ENCODE assay signal across 1 cellular context in the genomic region with DNA sequence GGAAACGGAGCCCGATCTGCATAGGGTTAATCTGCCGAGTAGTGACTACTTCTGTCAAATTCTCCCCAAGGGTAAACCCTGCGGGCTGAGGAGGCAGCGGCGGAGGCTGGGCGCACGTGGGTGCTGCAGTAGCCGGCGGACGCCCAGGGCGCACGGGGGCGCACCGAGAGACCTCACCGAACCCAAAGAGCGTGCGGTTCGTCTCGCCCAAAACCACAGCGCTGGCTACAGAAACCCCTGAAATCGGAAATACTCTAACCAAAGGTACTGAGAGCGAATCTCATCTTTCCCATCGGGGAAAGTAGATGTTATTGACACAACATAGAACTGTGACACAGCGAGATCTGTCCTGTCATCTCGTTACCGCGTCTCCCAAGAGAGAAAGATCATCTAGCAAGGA.
TF ChIP-seq lines count a peak whose summit lies in the region.

No MANE protein-coding gene starts in this region.

TF ChIP-seq in IMR-90, 13 proteins besides CTCF, POLR2A, EP300 and RAD21 (continued from another document):
- TF ChIP-seq MXI1 (IDR thresholded peaks at IDR 0.05; ENCODE audit: borderline replicate concordance, low read depth, low read length) (no peak), RCOR1 (IDR thresholded peaks at IDR 0.05; ENCODE audit: insufficient replicate concordance, low read length) (no peak), SMC3 (IDR thresholded peaks at IDR 0.05; ENCODE audit: low read depth, low read length) (no peak), FOS (IDR thresholded peaks at IDR 0.05; ENCODE audit: low read depth, low read length) (no peak)
